Comparison of ENCODE assay signal across 23 cellular contexts in the genomic region with DNA sequence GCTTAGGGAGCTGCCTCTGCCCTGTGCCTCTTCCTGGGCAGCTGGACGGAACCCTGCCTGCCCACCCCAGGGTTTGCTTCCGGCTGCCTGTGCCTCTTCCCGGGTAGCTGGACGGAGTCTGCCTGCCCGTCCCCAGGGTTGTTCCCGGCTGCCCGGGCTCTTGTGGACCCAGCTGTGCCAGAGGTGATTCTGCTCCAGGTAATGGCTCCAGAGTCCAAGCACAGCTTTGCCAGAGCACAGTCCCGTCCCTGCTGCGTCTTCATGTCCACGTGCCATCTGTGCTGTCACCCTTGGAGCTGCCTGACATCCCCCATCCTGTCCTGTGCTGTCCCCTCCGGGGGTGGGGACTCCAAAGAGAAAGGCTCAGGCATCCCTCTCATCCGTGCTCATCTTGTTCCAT. TPM values are rescaled to one million over a fixed set of nuclear protein-coding genes. Genes with fewer than 3 reads are reported as not detected.
DNase-seq lines count a peak whose midpoint lies in the region; ATAC-seq, FAIRE-seq and TF ChIP-seq lines count a peak whose summit lies in the region.
"Had no signal": no experiment of that assay in that cellular context is flagged by ENCODE, and none has a peak within 500 bp of the region (broad histone marks: within the 10 kb centered on the region; RNA-seq: fewer than 3 reads in every experiment).

No MANE protein-coding gene starts in this region.

- H3K27ac Mint-ChIP-seq in endothelial cell (ENCODE audit: unreplicated experiment) = peak overlapping the region; percentile 61
- H3K27ac Mint-ChIP-seq: CD4-positive, CD25-positive, alpha-beta regulatory T cell; IgD-negative memory B cell had no signal

- H3K9me3 ChIP-seq in neuronal stem cell (replicated peaks in 1 of 2; ENCODE audit: control insufficient read depth in 2 of 2, insufficient read depth in 1 of 2, low read depth in 1 of 2, low read length in 2 of 2) = no peaks in the 10 kb centered on the region
- H3K9me3 ChIP-seq: HAP-1 had no signal

- no peak for FAIRE-seq in H54 (lab: Jason Lieb, UNC)
- FAIRE-seq: G401.6, RCC 7860 had no signal

- H3K9ac ChIP-seq in neuronal stem cell (ENCODE audit: low read depth, low read length, poor library complexity) = no peak overlapping the region

- no peak overlapping the region for H2BK5ac ChIP-seq in neuronal stem cell (ENCODE audit: low read length)

- DNase-seq in NCI-H1417 (lab: John Stamatoyannopoulos, UW) (peak in 2 of 3 experiments; percentile 46 to 59), NCI-H1417 treated with DMSO at 0.1 percent for 48 hours (lab: John Stamatoyannopoulos, UW) (no peak), endothelial cell (ENCODE audit: low spot score) (no peak), neuronal stem cell (ENCODE audit: low spot score) (no peak), dermis blood vessel endothelial cell (no peak), H54 (ENCODE audit: insufficient read length, low spot score) (no peak), sciatic nerve (ENCODE audit: low spot score) (no peak)
- no peak for DNase-seq in stimulated activated naive CD4-positive, alpha-beta T cell (lab: John Stamatoyannopoulos, UW)
- DNase-seq: AML-193; CD4-positive, CD25-positive, alpha-beta regulatory T cell; COR-L47; Karpas-422; NCI-H1048; NCI-H2081; NCI-H446 treated with DMSO at 0.1 percent for 48 hours; NCI-H69; Right ventricle myocardium superior had no signal

- no peak overlapping the region for H3K14ac ChIP-seq in neuronal stem cell (ENCODE audit: low read length)

- peaks cover 3 to 21% of the 10 kb centered on the region in 2 donors for H3K36me3 ChIP-seq in neuronal stem cell (replicated peaks in 1 of 2; ENCODE audit: control insufficient read depth in 2 of 2, insufficient read depth in 2 of 2, low read length in 2 of 2)
- H3K36me3 ChIP-seq: HAP-1 had no signal

- no peak overlapping the region for H3K27ac ChIP-seq in neuronal stem cell (replicated peaks; ENCODE audit: low read length)
- H3K27ac ChIP-seq: 22Rv1 had no signal

- no peak overlapping the region for H2AFZ ChIP-seq in neuronal stem cell (ENCODE audit: low read length)

- TF ChIP-seq CTCF in endothelial cell (IDR thresholded peaks at IDR 0.05; ENCODE audit: unreplicated experiment) = no peak

- no peak overlapping the region for H2BK120ac ChIP-seq in neuronal stem cell (ENCODE audit: low read depth, low read length)

- no peaks in the 10 kb centered on the region for H3K9me3 Mint-ChIP-seq in endothelial cell (ENCODE audit: unreplicated experiment)
- H3K9me3 Mint-ChIP-seq: IgD-negative memory B cell had no signal

- H3K4me1 Mint-ChIP-seq in endothelial cell (ENCODE audit: unreplicated experiment) = peaks cover 5% of the 10 kb centered on the region

- H3K79me1 ChIP-seq in neuronal stem cell (ENCODE audit: low read depth, low read length) = no peaks in the 10 kb centered on the region

- H3K4me3 Mint-ChIP-seq in endothelial cell (ENCODE audit: unreplicated experiment) = no peak overlapping the region
- H3K4me3 Mint-ChIP-seq: CD4-positive, CD25-positive, alpha-beta regulatory T cell; IgD-negative memory B cell had no signal

- H3K27me3 ChIP-seq in neuronal stem cell (ENCODE audit: control insufficient read depth in 3 of 3, insufficient read depth in 3 of 3, low read depth in 1 of 3, low read length in 3 of 3) = peaks cover 0 to 2% (median 0%) of the 10 kb centered on the region in 3 experiments

- no CpG with 5 or more reads among the region's 12 CpGs for WGBS in neuronal stem cell (ENCODE audit: extremely low coverage in 2 of 2, insufficient read length in 2 of 2, insufficient replicate concordance in 1 of 2), 2 donors

- H4K91ac ChIP-seq in neuronal stem cell (ENCODE audit: low read depth, low read length, poor library complexity) = no peak overlapping the region

- peak overlapping the region; percentile 22 for H2BK12ac ChIP-seq in neuronal stem cell (ENCODE audit: low read length)

- no peak overlapping the region for H2BK15ac ChIP-seq in neuronal stem cell (ENCODE audit: low read length)

- H3K4me2 ChIP-seq in neuronal stem cell (ENCODE audit: insufficient read depth, low read length, poor library complexity, severe bottlenecking) = no peak overlapping the region

- H3K23ac ChIP-seq in neuronal stem cell (ENCODE audit: low read depth, low read length, poor library complexity) = peak overlapping the region; percentile 89

- no peak overlapping the region for H3K4ac ChIP-seq in neuronal stem cell (ENCODE audit: low read length)

- intact Hi-C loops in sciatic nerve (cut with DNase I) = no loop called here

- no peaks in the 10 kb centered on the region for H3K36me3 Mint-ChIP-seq in endothelial cell (ENCODE audit: low read depth, unreplicated experiment)
- H3K36me3 Mint-ChIP-seq: CD4-positive, CD25-positive, alpha-beta regulatory T cell; IgD-negative memory B cell had no signal

- H3K4me3 ChIP-seq in neuronal stem cell (ENCODE audit: low read length in 2 of 2) = no peak overlapping the region
- H3K4me3 ChIP-seq: HAP-1 had no signal

- peak overlapping the region; percentile 37 for H2AK5ac ChIP-seq in neuronal stem cell (ENCODE audit: low read depth, low read length)

- no peak for ATAC-seq in sciatic nerve

- peaks cover 0 to 5% of the 10 kb centered on the region in 2 donors for H3K4me1 ChIP-seq in neuronal stem cell (ENCODE audit: control insufficient read depth in 2 of 2, insufficient read depth in 1 of 2, low read depth in 1 of 2, low read length in 2 of 2)
- H3K4me1 ChIP-seq: HAP-1 had no signal

- TF ChIP-seq POLR2A in H54 (IDR thresholded peaks at IDR 0.05; ENCODE audit: low read depth, low read length) = no peak

- no peak overlapping the region for H4K8ac ChIP-seq in neuronal stem cell (ENCODE audit: low read depth, low read length)

- H3K18ac ChIP-seq in neuronal stem cell (ENCODE audit: low read length) = no peak overlapping the region

- H3K27me3 Mint-ChIP-seq in endothelial cell (ENCODE audit: unreplicated experiment) = peaks cover 17% of the 10 kb centered on the region
- H3K27me3 Mint-ChIP-seq: CD4-positive, CD25-positive, alpha-beta regulatory T cell had no signal

RNA-seq across cellular contexts. Expression of gene PVALEF, which starts 50.6 kb away (rescaled TPM):
- total RNA-seq in endothelial cell (ENCODE audit: unreplicated experiment) (not detected), dermis blood vessel endothelial cell (not detected in 2 replicates), sciatic nerve (not detected)
- 0.06 TPM for polyA plus RNA-seq in neuronal stem cell (2013, experiment 1 of 2)
- 0.04 TPM for polyA plus RNA-seq in neuronal stem cell (2013, experiment 2 of 2)
- total RNA-seq: CD4-positive, CD25-positive, alpha-beta regulatory T cell; MCF 10A; Right ventricle myocardium superior had no signal
- polyA plus RNA-seq: CD4-positive, CD25-positive, alpha-beta regulatory T cell; IgD-negative memory B cell had no signal

RNA-seq across cellular contexts. Expression of gene AATK, which starts 51.3 kb away (rescaled TPM):
- total RNA-seq in endothelial cell (ENCODE audit: unreplicated experiment) (7.7 TPM), dermis blood vessel endothelial cell (4.0 and 4.1 TPM in 2 replicates), sciatic nerve (440 TPM)
- 5.6 TPM for polyA plus RNA-seq in neuronal stem cell (2013, experiment 1 of 2)
- 5.4 TPM for polyA plus RNA-seq in neuronal stem cell (2013, experiment 2 of 2)
- total RNA-seq: CD4-positive, CD25-positive, alpha-beta regulatory T cell had no signal

Comparison
In these comparisons a context has a peak if more than half of its experiments do, and no peak if none do; other contexts are left out.
1. DNase-seq: peak in NCI-H1417 (2 of 3); none in NCI-H1417 treated with DMSO at 0.1 percent for 48 hours (single experiment), endothelial cell (single experiment), neuronal stem cell (single experiment), dermis blood vessel endothelial cell (single experiment), stimulated activated naive CD4-positive, alpha-beta T cell (0 of 6), H54 (single experiment) and sciatic nerve (single experiment).
2. RNA of gene AATK, which starts 51.3 kb away (total RNA-seq): 440 TPM in sciatic nerve (single experiment); 7.7 TPM in endothelial cell (single experiment) and 4.0 to 4.1 TPM in dermis blood vessel endothelial cell; every median in the first group is over 10 times any median in the second.